Comparison of ENCODE assay signal across 13 cellular contexts in genomic region chr1:88079036-88079435, GRCh38.
DNase-seq lines count a peak whose midpoint lies in the region; ATAC-seq, FAIRE-seq and TF ChIP-seq lines count a peak whose summit lies in the region.
"Had no signal": no experiment of that assay in that cellular context is flagged by ENCODE, and none has a peak within 500 bp of the region (broad histone marks: within the 10 kb centered on the region; RNA-seq: fewer than 3 reads in every experiment).

No MANE protein-coding gene starts in this region.

- no peaks in the 10 kb centered on the region for H3K9me3 ChIP-seq in MG63
- H3K9me3 ChIP-seq: suprapubic skin had no signal

- no peak overlapping the region for H3K4me3 ChIP-seq in MG63
- H3K4me3 ChIP-seq: suprapubic skin had no signal

- no peaks in the 10 kb centered on the region for H3K36me3 Mint-ChIP-seq in brain

- FAIRE-seq in D721Med (lab: Jason Lieb, UNC) = no peak

- no peak for DNase-seq in D721Med (ENCODE audit: insufficient read length, low spot score)
- peak; percentile 3 for DNase-seq in HPDE6-E6E7 (ENCODE audit: extremely low spot score)
- peak; percentile 1 for DNase-seq in myocyte (ENCODE audit: low read depth)
- DNase-seq in NCI-H128 (lab: John Stamatoyannopoulos, UW; ENCODE audit: unreplicated experiment) = no peak
- no peak for DNase-seq in RWPE1 (ENCODE audit: low spot score)
- no peak for DNase-seq in MG63
- DNase-seq: activated CD4-positive, alpha-beta T cell treated with anti-CD3 and anti-CD28 coated beads, Interleukin-2, amount 50 U/mL, for 48 hours; NCI-H1105; SHP77 treated with DMSO at 0.1 percent for 48 hours; stimulated activated CD4-positive, alpha-beta T cell treated with anti-CD3 and anti-CD28 coated beads, Interleukin-4, amount 100 ng/mL, for 4 hours had no signal

- H3K36me3 ChIP-seq in MG63 = no peaks in the 10 kb centered on the region
- H3K36me3 ChIP-seq: suprapubic skin had no signal

- no peaks in the 10 kb centered on the region for H3K9me3 Mint-ChIP-seq in brain

- no peak overlapping the region for H3K4me3 Mint-ChIP-seq in brain

- POLR2A ChIA-PET in RWPE1 (lab: Yijun Ruan, JAX; ENCODE audit: low non-redundant PET) = no interaction called here

- TF ChIP-seq CTCF in D721Med (IDR thresholded peaks at IDR 0.05; ENCODE audit: insufficient read depth, missing control alignments) (peak; percentile 41), brain (conservative IDR thresholded peaks at IDR 0.05) (peak; percentile 17 to 60), RWPE1 (conservative IDR thresholded peaks at IDR 0.05; ENCODE audit: low read depth) (no peak)

- H3K27me3 ChIP-seq in MG63 = no peaks in the 10 kb centered on the region
- H3K27me3 ChIP-seq: suprapubic skin had no signal

- CTCF ChIA-PET in RWPE1 (lab: Yijun Ruan, JAX) = interaction anchor here (0.6 kb wide), 1 partner anchor 72 kb away, joined by 5 read pairs; no protein-coding TSS in a partner anchor

- H3K4me1 Mint-ChIP-seq in brain = no peaks in the 10 kb centered on the region

- ATAC-seq in HG03175 (IDR thresholded peaks at IDR 0.05; ENCODE audit: unreplicated experiment) = no peak

- H3K27me3 Mint-ChIP-seq in brain = no peaks in the 10 kb centered on the region

- no peak overlapping the region for H3K27ac ChIP-seq in RWPE1
- H3K27ac ChIP-seq: suprapubic skin had no signal

- no peak overlapping the region for H3K27ac Mint-ChIP-seq in brain

Comparison
In these comparisons a context has a peak if more than half of its experiments do, and no peak if none do; other contexts are left out.
1. DNase-seq: peak in HPDE6-E6E7 (single experiment) and myocyte (single experiment); none in D721Med (single experiment), NCI-H128 (single experiment), RWPE1 (single experiment) and MG63 (single experiment).